21 cellular contexts compared by ENCODE assay signal in genomic region chr3:67289626-67290025, GRCh38.
"Had no signal": no experiment of that assay in that cellular context is flagged by ENCODE, and none has a peak within 500 bp of the region (broad histone marks: within the 10 kb centered on the region; RNA-seq: fewer than 3 reads in every experiment).

No MANE protein-coding gene starts in this region.

- H3K36me3 Mint-ChIP-seq: activated CD8-positive, alpha-beta memory T cell treated with anti-CD3 and anti-CD28 coated beads, Interleukin-2, amount 10 ng/mL, durations not matched to agents 7 days and 5 days had no signal

- H3K9me3 Mint-ChIP-seq: activated naive CD4-positive, alpha-beta T cell treated with anti-CD3 and anti-CD28 coated beads for 36 hours; activated T-cell treated with anti-CD3 and anti-CD28 coated beads, Interleukin-2, amount 50 U/mL, for 24 hours; activated T-helper 17 cell treated with anti-CD3 and anti-CD28 coated beads, Interleukin-2, amount 50 U/mL, for 72 hours; T-helper 1 cell treated with Interleukin-12 subunit alpha and Interleukin-12 subunit beta and Interleukin-4 antibody, amounts not matched to agents 30 μg/mL and 1 μg/mL, for 36 hours had no signal

- H3K27ac ChIP-seq: body of pancreas had no signal

- ATAC-seq: activated CD8-positive, alpha-beta memory T cell treated with anti-CD3 and anti-CD28 coated beads, Interleukin-2, amount 10 ng/mL, durations not matched to agents 7 days and 5 days; activated T-helper 17 cell treated with anti-CD3 and anti-CD28 coated beads, Interleukin-2, amount 50 U/mL, for 72 hours; body of pancreas; PC-3 had no signal

- H3K27me3 Mint-ChIP-seq: activated CD8-positive, alpha-beta memory T cell treated with anti-CD3 and anti-CD28 coated beads, Interleukin-2, amount 10 ng/mL, durations not matched to agents 7 days and 5 days; activated naive CD8-positive, alpha-beta T cell; activated T-cell treated with anti-CD3 and anti-CD28 coated beads, Interleukin-2, amount 50 U/mL, for 24 hours; activated T-helper 17 cell treated with anti-CD3 and anti-CD28 coated beads, Interleukin-2, amount 50 U/mL, for 72 hours had no signal

- DNase-seq: activated CD4-positive, alpha-beta T cell treated with anti-CD3 and anti-CD28 coated beads for 48 hours; activated CD4-positive, alpha-beta T cell treated with anti-CD3 and anti-CD28 coated beads, Interleukin-2, amount 50 U/mL, for 48 hours; activated CD4-positive, CD25-positive, alpha-beta regulatory T cell treated with anti-CD3 and anti-CD28 coated beads, Interleukin-2, amount 50 U/mL, for 72 hours; activated CD8-positive, alpha-beta memory T cell treated with anti-CD3 and anti-CD28 coated beads, Interleukin-2, amount 10 ng/mL, durations not matched to agents 7 days and 5 days; activated gamma-delta T cell; activated naive CD4-positive, alpha-beta T cell treated with anti-CD3 and anti-CD28 coated beads for 36 hours; activated T-cell treated with anti-CD3 and anti-CD28 coated beads, Interleukin-2, amount 50 U/mL, for 24 hours; central memory CD4-positive, alpha-beta T cell; MG63; NCI-H1105 treated with DMSO at 0.1 percent for 48 hours; NCI-H1436 treated with DMSO at 0.1 percent for 48 hours; NCI-H187; NCI-H2081; NCI-H446; NCI-H524; PC-3; SHP77 treated with DMSO at 0.1 percent for 48 hours had no signal

- H3K27ac Mint-ChIP-seq: activated CD8-positive, alpha-beta memory T cell treated with anti-CD3 and anti-CD28 coated beads, Interleukin-2, amount 10 ng/mL, durations not matched to agents 7 days and 5 days; activated naive CD4-positive, alpha-beta T cell treated with anti-CD3 and anti-CD28 coated beads for 36 hours; activated naive CD8-positive, alpha-beta T cell; activated T-cell treated with anti-CD3 and anti-CD28 coated beads, Interleukin-2, amount 50 U/mL, for 24 hours; activated T-helper 17 cell treated with anti-CD3 and anti-CD28 coated beads, Interleukin-2, amount 50 U/mL, for 72 hours; T-helper 1 cell treated with Interleukin-12 subunit alpha and Interleukin-12 subunit beta and Interleukin-4 antibody, amounts not matched to agents 30 μg/mL and 1 μg/mL, for 36 hours had no signal

- H3K4me3 Mint-ChIP-seq: activated CD8-positive, alpha-beta memory T cell treated with anti-CD3 and anti-CD28 coated beads, Interleukin-2, amount 10 ng/mL, durations not matched to agents 7 days and 5 days; activated naive CD4-positive, alpha-beta T cell treated with anti-CD3 and anti-CD28 coated beads for 36 hours; activated naive CD8-positive, alpha-beta T cell; activated T-cell treated with anti-CD3 and anti-CD28 coated beads, Interleukin-2, amount 50 U/mL, for 24 hours; activated T-helper 17 cell treated with anti-CD3 and anti-CD28 coated beads, Interleukin-2, amount 50 U/mL, for 72 hours; T-helper 1 cell treated with Interleukin-12 subunit alpha and Interleukin-12 subunit beta and Interleukin-4 antibody, amounts not matched to agents 30 μg/mL and 1 μg/mL, for 36 hours had no signal

- H3K4me1 Mint-ChIP-seq: activated T-helper 17 cell treated with anti-CD3 and anti-CD28 coated beads, Interleukin-2, amount 50 U/mL, for 72 hours had no signal
